Comparison of ENCODE assay signal across 8 cellular contexts in the genomic region with DNA sequence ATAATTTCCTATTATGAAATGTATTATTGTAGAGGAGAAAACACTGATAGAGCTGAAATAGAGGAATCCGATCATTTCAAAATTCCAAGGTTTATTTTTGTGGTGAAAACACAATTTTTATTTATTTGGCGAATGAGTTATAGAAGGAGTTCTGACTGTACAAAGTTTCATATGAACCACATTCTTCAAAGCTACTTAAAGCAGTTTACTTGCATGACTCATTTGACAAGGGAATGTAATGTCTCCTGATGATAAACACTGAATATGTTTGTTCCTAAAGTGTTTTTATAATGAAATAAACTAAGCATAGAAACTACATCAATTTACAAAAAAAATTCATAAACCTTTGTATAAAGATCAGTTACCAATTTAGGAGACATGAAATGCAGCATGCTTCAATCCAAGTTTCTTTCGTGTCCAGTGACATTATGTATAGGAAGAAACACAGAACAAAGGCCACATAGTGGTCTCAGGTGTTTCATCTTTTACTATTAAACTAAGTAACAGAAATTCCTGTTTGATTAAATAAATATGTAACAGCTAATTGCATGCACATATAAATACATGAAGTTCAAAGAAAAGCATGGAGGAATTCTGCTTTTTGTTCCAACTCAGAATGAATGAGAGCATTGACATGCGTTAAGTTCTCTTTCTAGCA. TPM values are rescaled to one million over a fixed set of nuclear protein-coding genes. Genes with fewer than 3 reads are reported as not detected.
DNase-seq lines count a peak whose midpoint lies in the region; ATAC-seq and TF ChIP-seq lines count a peak whose summit lies in the region.
"Had no signal": no experiment of that assay in that cellular context is flagged by ENCODE, and none has a peak within 500 bp of the region (broad histone marks: within the 10 kb centered on the region; RNA-seq: fewer than 3 reads in every experiment).

No MANE protein-coding gene starts in this region.

- ATAC-seq in GM19351 (IDR thresholded peaks at IDR 0.05; ENCODE audit: unreplicated experiment) (peak; percentile 59), HG03521 (IDR thresholded peaks at IDR 0.05; ENCODE audit: unreplicated experiment) (no peak)

- peaks cover 14% of the 10 kb centered on the region for H3K4me1 ChIP-seq in smooth muscle cell (ENCODE audit: low read depth)

- peak overlapping the region; percentile 59 for H3K4me2 ChIP-seq in smooth muscle cell

- no peaks in the 10 kb centered on the region for H3K9me3 ChIP-seq in smooth muscle cell (replicated peaks; ENCODE audit: low read depth)

- no peak overlapping the region for H3K4me3 ChIP-seq in smooth muscle cell

- no peaks in the 10 kb centered on the region for H3K36me3 ChIP-seq in smooth muscle cell (ENCODE audit: low read depth)

- H4K20me1 ChIP-seq in smooth muscle cell (ENCODE audit: low read depth) = no peaks in the 10 kb centered on the region

- TF ChIP-seq CTCF in smooth muscle cell (IDR thresholded peaks at IDR 0.05; ENCODE audit: borderline replicate concordance, insufficient read depth, poor library complexity, severe bottlenecking) = no peak

- H3K27me3 ChIP-seq in smooth muscle cell (ENCODE audit: low read depth) = no peaks in the 10 kb centered on the region

- H2AFZ ChIP-seq in smooth muscle cell (ENCODE audit: low read depth) = no peak overlapping the region

- H3F3A ChIP-seq in smooth muscle cell (ENCODE audit: low read depth) = peaks cover 12% of the 10 kb centered on the region

- 65% methylated on average over 4 of the region's 4 CpGs for WGBS in smooth muscle cell (ENCODE audit: low lambda C conversion rate)

- DNase-seq in NAMALWA (ENCODE audit: low spot score) (peak; percentile 30), dedifferentiated amniotic fluid mesenchymal stem cell (ENCODE audit: extremely low spot score) (peak; percentile 63), smooth muscle cell (lab: John Stamatoyannopoulos, UW; ENCODE audit: unreplicated experiment) (no peak), globus pallidus (ENCODE audit: low spot score) (no peak), NCI-H2196 treated with DMSO at 0.1 percent for 48 hours (lab: John Stamatoyannopoulos, UW; ENCODE audit: unreplicated experiment) (no peak)
- DNase-seq: NCI-H446 treated with DMSO at 0.1 percent for 48 hours had no signal

- no peak overlapping the region for H3K9ac ChIP-seq in smooth muscle cell (ENCODE audit: low read depth)

- H3K27ac ChIP-seq in smooth muscle cell (ENCODE audit: low read depth) = peak overlapping the region; percentile 58

- H3K79me2 ChIP-seq in smooth muscle cell (ENCODE audit: low read depth) = no peaks in the 10 kb centered on the region

RNA-seq across cellular contexts. Expression of a gene that starts 2.4 kb away (rescaled TPM):
- 42.3 and 46.5 TPM in 2 replicates for total RNA-seq in smooth muscle cell
- polyA plus RNA-seq in smooth muscle cell = 18.8 and 19.4 TPM in 2 replicates

Comparison
In these comparisons a context has a peak if more than half of its experiments do, and no peak if none do; other contexts are left out.
1. DNase-seq: peak in NAMALWA (single experiment) and dedifferentiated amniotic fluid mesenchymal stem cell (single experiment); none in smooth muscle cell (single experiment), globus pallidus (single experiment) and NCI-H2196 treated with DMSO at 0.1 percent for 48 hours (single experiment).